ENCODE assay signal across 25 cellular contexts in genomic region chr21:35831230-35831629, GRCh38.
"Had no signal": no experiment of that assay in that cellular context is flagged by ENCODE, and none has a peak within 500 bp of the region (broad histone marks: within the 10 kb centered on the region; RNA-seq: fewer than 3 reads in every experiment).

No MANE protein-coding gene starts in this region.

- H3K27ac ChIP-seq: heart right ventricle, hepatocyte, left ventricle myocardium inferior, neural progenitor cell, parathyroid adenoma, psoas muscle, right atrium auricular region, skin epidermis, stomach, testis, thyroid gland, transverse colon, upper lobe of left lung had no signal

- H3K79me2 ChIP-seq: hepatocyte, parathyroid adenoma had no signal

- H3K9ac ChIP-seq: neural progenitor cell, parathyroid adenoma had no signal

- ATAC-seq: heart right ventricle; natural killer cell; psoas muscle; sciatic nerve; stimulated activated naive B cell treated with anti-CD40 and anti-IgM and Interleukin-4, amounts not matched to agents 10 μg/mL and 1 μg/mL and 100 μg/mL, for 72 hours; stimulated activated naive CD8-positive, alpha-beta T cell treated with anti-CD3 and anti-CD28 coated beads, Interleukin-15, Interleukin-2, amounts not matched to agents 100 U/mL and 50 U/mL, for 24 hours had no signal

- H3K4me3 ChIP-seq: heart right ventricle, hepatocyte, left ventricle myocardium inferior, lung, neural progenitor cell, psoas muscle, right atrium auricular region, skin epidermis, stomach, testis, thyroid gland, transverse colon, upper lobe of left lung had no signal

- H3K4me1 ChIP-seq: left ventricle myocardium inferior, parathyroid adenoma, psoas muscle, right atrium auricular region, stomach, testis, thyroid gland, transverse colon, upper lobe of left lung had no signal

- H3K27me3 ChIP-seq: hepatocyte, neural progenitor cell, right atrium auricular region, testis, thyroid gland, transverse colon, upper lobe of left lung had no signal

- H3K4me2 ChIP-seq: hepatocyte, neural progenitor cell had no signal

- H3K9me3 ChIP-seq: heart right ventricle, left ventricle myocardium inferior, psoas muscle, right atrium auricular region, stomach, testis, thyroid gland, transverse colon, upper lobe of left lung had no signal

- DNase-seq: heart right ventricle; islet precursor cell; left ventricle myocardium inferior; mesendoderm; naive B cell; natural killer cell; psoas muscle; stimulated activated CD4-positive, alpha-beta T cell treated with anti-CD3 and anti-CD28 coated beads, Interleukin-12 subunit alpha, Interleukin-12 subunit beta, amount 100 ng/mL, for 4 hours; stimulated activated CD4-positive, alpha-beta T cell treated with anti-CD3 and anti-CD28 coated beads, Interleukin-15, amount 100 ng/mL, for 24 hours; stimulated activated CD4-positive, alpha-beta T cell treated with anti-CD3 and anti-CD28 coated beads, Interleukin-2, amount 100 ng/mL, for 24 hours; stimulated activated CD4-positive, alpha-beta T cell treated with anti-CD3 and anti-CD28 coated beads, Interleukin-4, amount 100 ng/mL, for 1 hour; stimulated activated naive B cell treated with anti-CD40 and anti-IgM and Interleukin-4, amounts not matched to agents 10 μg/mL and 1 μg/mL and 100 μg/mL, for 72 hours; stimulated activated naive CD8-positive, alpha-beta T cell treated with anti-CD3 and anti-CD28 coated beads, Interleukin-15, Interleukin-2, amounts not matched to agents 100 U/mL and 50 U/mL, for 24 hours; stomach; testis; thyroid gland; transverse colon; upper lobe of left lung had no signal

- H3K36me3 ChIP-seq: heart right ventricle, left ventricle myocardium inferior, neural progenitor cell, right atrium auricular region, stomach, thyroid gland, transverse colon, upper lobe of left lung had no signal

- H2AFZ ChIP-seq: hepatocyte, neural progenitor cell, parathyroid adenoma had no signal
